ENCODE assay signal across 12 cellular contexts in genomic region chr9:88998911-88999310, GRCh38. TPM values are rescaled to one million over a fixed set of nuclear protein-coding genes. Genes with fewer than 3 reads are reported as not detected.
DNase-seq lines count a peak whose midpoint lies in the region; ATAC-seq and TF ChIP-seq lines count a peak whose summit lies in the region.
"Had no signal": no experiment of that assay in that cellular context is flagged by ENCODE, and none has a peak within 500 bp of the region (broad histone marks: within the 10 kb centered on the region; RNA-seq: fewer than 3 reads in every experiment).

No MANE protein-coding gene starts in this region.

- peaks cover 11% of the 10 kb centered on the region for H3K79me2 ChIP-seq in fibroblast of lung (ENCODE audit: control insufficient read depth, insufficient read depth, low read length)
- H3K79me2 ChIP-seq in neural progenitor cell (ENCODE audit: low read depth), result peaks cover 47% of the 10 kb centered on the region

- H4K20me1 ChIP-seq in fibroblast of lung (ENCODE audit: control insufficient read depth, extremely low read depth, insufficient read depth, low read length), result no peaks in the 10 kb centered on the region
- H4K20me1 ChIP-seq in neural progenitor cell (ENCODE audit: low read depth), result peaks cover 66% of the 10 kb centered on the region

- H3K9ac ChIP-seq in fibroblast of lung (ENCODE audit: insufficient read depth, low read length), result no peak overlapping the region
- no peak overlapping the region for H3K9ac ChIP-seq in neural progenitor cell

- ATAC-seq in activated CD8-positive, alpha-beta memory T cell treated with anti-CD3 and anti-CD28 coated beads, Interleukin-2, amount 10 ng/mL, durations not matched to agents 7 days and 5 days, result no peak
- ATAC-seq in aorta (ENCODE audit: low FRiP score), result peak; percentile 83
- no peak for ATAC-seq in GM21360 (IDR thresholded peaks at IDR 0.05; ENCODE audit: unreplicated experiment)
- ATAC-seq in GM18909 (IDR thresholded peaks at IDR 0.05; ENCODE audit: poor library complexity, unreplicated experiment), result no peak
- no peak for ATAC-seq in HG02870 (IDR thresholded peaks at IDR 0.05; ENCODE audit: unreplicated experiment)

- CTCF ChIA-PET in activated CD8-positive, alpha-beta memory T cell treated with anti-CD3 and anti-CD28 coated beads, Interleukin-2, amount 10 ng/mL, durations not matched to agents 7 days and 5 days (lab: Charles Lee), result interaction anchor here (0.6 kb wide), 1 partner anchor 420 kb away, joined by 3 read pairs; no protein-coding TSS in a partner anchor

- H3K27me3 ChIP-seq in fibroblast of lung (ENCODE audit: control insufficient read depth, insufficient read depth, low read length) (no peaks in the 10 kb centered on the region), neural progenitor cell (no peaks in the 10 kb centered on the region), aorta (ENCODE audit: control insufficient read depth in 1 of 2, insufficient read depth in 2 of 2, low read length in 1 of 2) (no peaks in the 10 kb centered on the region)

- H3K4me2 ChIP-seq in fibroblast of lung (ENCODE audit: extremely low read depth, insufficient read depth, low read length) (no peak overlapping the region), neural progenitor cell (no peak overlapping the region)

- no peaks in the 10 kb centered on the region for H3F3A ChIP-seq in neural progenitor cell (ENCODE audit: low read depth)

- intact Hi-C loops in aorta (cut with DNase I), result loop anchor here (2.0 to 10.0 kb wide), 3 partner anchors 264 to 394 kb away; no protein-coding TSS in a partner anchor

- no peak overlapping the region for H2AFZ ChIP-seq in fibroblast of lung (ENCODE audit: low read length)
- H2AFZ ChIP-seq in neural progenitor cell (replicated peaks), result no peak overlapping the region

- H3K27ac ChIP-seq in fibroblast of lung (ENCODE audit: insufficient read depth, low read length) (peak overlapping the region; percentile 17), neural progenitor cell (no peak overlapping the region), aorta (ENCODE audit: low read depth in 1 of 2, low read length in 2 of 2) (peak overlapping the region in 1 of 2 donors; percentile 60)

- WGBS in aorta, 2 donors, result 5 to 7% methylated on average over 9 of the region's 9 CpGs

- H3K9me3 ChIP-seq in fibroblast of lung (ENCODE audit: control insufficient read depth, insufficient read depth, low read depth, low read length) (no peaks in the 10 kb centered on the region), neural progenitor cell (ENCODE audit: low read depth) (no peaks in the 10 kb centered on the region), aorta (ENCODE audit: control insufficient read depth, low read length) (no peaks in the 10 kb centered on the region)

- peaks cover 2% of the 10 kb centered on the region for H3K4me1 Mint-ChIP-seq in activated CD8-positive, alpha-beta memory T cell treated with anti-CD3 and anti-CD28 coated beads, Interleukin-2, amount 10 ng/mL, durations not matched to agents 7 days and 5 days
- peaks cover 78% of the 10 kb centered on the region for H3K4me1 Mint-ChIP-seq in neural progenitor cell

- no peak overlapping the region for H3K27ac Mint-ChIP-seq in activated CD8-positive, alpha-beta memory T cell treated with anti-CD3 and anti-CD28 coated beads, Interleukin-2, amount 10 ng/mL, durations not matched to agents 7 days and 5 days
- H3K27ac Mint-ChIP-seq in neural progenitor cell, result peak overlapping the region; percentile 34

- peak; percentile 46 for DNase-seq in activated CD8-positive, alpha-beta memory T cell treated with anti-CD3 and anti-CD28 coated beads, Interleukin-2, amount 50 U/mL, for 48 hours
- DNase-seq in activated CD8-positive, alpha-beta memory T cell treated with anti-CD3 and anti-CD28 coated beads, Interleukin-2, amount 10 ng/mL, durations not matched to agents 7 days and 5 days, result no peak
- DNase-seq in fibroblast of lung (ENCODE audit: low read depth in 2 of 2) (peak; percentile 66 to 95), neural progenitor cell (ENCODE audit: low spot score) (no peak), aorta (peak; percentile 87 to 92)
- DNase-seq: activated T-cell treated with anti-CD3 and anti-CD28 coated beads, Interleukin-2, amount 50 U/mL, for 48 hours; cortex of kidney; NCI-H1436 treated with DMSO at 0.1 percent for 48 hours; occipital lobe had no signal

- H3K27me3 Mint-ChIP-seq in activated CD8-positive, alpha-beta memory T cell treated with anti-CD3 and anti-CD28 coated beads, Interleukin-2, amount 10 ng/mL, durations not matched to agents 7 days and 5 days, result peaks cover 20% of the 10 kb centered on the region
- peaks cover 4% of the 10 kb centered on the region for H3K27me3 Mint-ChIP-seq in neural progenitor cell (ENCODE audit: insufficient read depth, low read depth)

- no peaks in the 10 kb centered on the region for H3K9me3 Mint-ChIP-seq in activated CD8-positive, alpha-beta memory T cell treated with anti-CD3 and anti-CD28 coated beads, Interleukin-2, amount 10 ng/mL, durations not matched to agents 7 days and 5 days (ENCODE audit: low read depth)
- no peaks in the 10 kb centered on the region for H3K9me3 Mint-ChIP-seq in neural progenitor cell

- peaks cover 10% of the 10 kb centered on the region for H3K36me3 ChIP-seq in fibroblast of lung (ENCODE audit: control insufficient read depth, insufficient read depth, low read length)
- H3K36me3 ChIP-seq in neural progenitor cell, result no peaks in the 10 kb centered on the region
- peaks cover 0 to 14% of the 10 kb centered on the region in 2 donors for H3K36me3 ChIP-seq in aorta (ENCODE audit: control insufficient read depth in 1 of 2, insufficient read depth in 2 of 2, low read length in 1 of 2)

- H3K36me3 Mint-ChIP-seq in activated CD8-positive, alpha-beta memory T cell treated with anti-CD3 and anti-CD28 coated beads, Interleukin-2, amount 10 ng/mL, durations not matched to agents 7 days and 5 days, result no peaks in the 10 kb centered on the region
- H3K36me3 Mint-ChIP-seq in neural progenitor cell, result peaks cover 43% of the 10 kb centered on the region

- peaks cover 19% of the 10 kb centered on the region for H3K4me1 ChIP-seq in fibroblast of lung (ENCODE audit: control insufficient read depth, extremely low read depth, insufficient read depth, low read length)
- peaks cover 8% of the 10 kb centered on the region for H3K4me1 ChIP-seq in neural progenitor cell
- peaks cover 0 to 7% of the 10 kb centered on the region in 2 donors for H3K4me1 ChIP-seq in aorta (ENCODE audit: control insufficient read depth in 1 of 2, insufficient read depth in 2 of 2, low read length in 2 of 2)

- no peak for TF ChIP-seq CTCF in fibroblast of lung (conservative IDR thresholded peaks at IDR 0.05 in 1 of 2, IDR thresholded peaks at IDR 0.05 in 1 of 2; ENCODE audit: low read depth in 1 of 2, low read length in 2 of 2)
- no peak for TF ChIP-seq CTCF in neural progenitor cell (IDR thresholded peaks at IDR 0.05)

- no peak overlapping the region for H3K4me3 Mint-ChIP-seq in activated CD8-positive, alpha-beta memory T cell treated with anti-CD3 and anti-CD28 coated beads, Interleukin-2, amount 10 ng/mL, durations not matched to agents 7 days and 5 days
- peak overlapping the region; percentile 7 for H3K4me3 Mint-ChIP-seq in neural progenitor cell

- no peak overlapping the region for H3K4me3 ChIP-seq in fibroblast of lung (replicated peaks in 1 of 4; ENCODE audit: control extremely low read depth in 1 of 4, insufficient read depth in 1 of 4, low read depth in 3 of 4, low read length in 4 of 4)
- no peak overlapping the region for H3K4me3 ChIP-seq in neural progenitor cell
- H3K4me3 ChIP-seq in aorta (ENCODE audit: low read length in 2 of 2), result no peak overlapping the region

RNA-seq across cellular contexts. Expression of gene S1PR3, which starts 7.6 kb away (rescaled TPM):
- total RNA-seq in activated CD8-positive, alpha-beta memory T cell treated with anti-CD3 and anti-CD28 coated beads, Interleukin-2, amount 10 ng/mL, durations not matched to agents 7 days and 5 days, result under 1 TPM; 0.05 to 0.06 TPM
- total RNA-seq in fibroblast of lung, result 20.5 and 23.1 TPM in 2 replicates
- polyA plus RNA-seq in fibroblast of lung, result 23.8 and 29.9 TPM in 2 replicates
- polyA plus RNA-seq in fibroblast of lung (2012), result 23.6 and 28.4 TPM in 2 replicates
- polyA minus RNA-seq in fibroblast of lung (ENCODE audit: low replicate concordance), result 52.9 and 75.1 TPM in 2 replicates
- 21.6 and 29.4 TPM in 2 replicates for total RNA-seq in neural progenitor cell (ENCODE audit: low replicate concordance)
- 100 to 1,000 TPM in 1 of 2 donors, 10 to 100 TPM in 1; 42.4 to 139 TPM for total RNA-seq in aorta
- polyA plus RNA-seq in aorta, result 10 to 100 TPM; 31.1 to 50.6 TPM

Comparison
In these comparisons a context has a peak if more than half of its experiments do, and no peak if none do; other contexts are left out.
1. DNase-seq: peak in activated CD8-positive, alpha-beta memory T cell treated with anti-CD3 and anti-CD28 coated beads, Interleukin-2, amount 50 U/mL, for 48 hours (single experiment), fibroblast of lung (2 of 2) and aorta (2 of 2); none in activated CD8-positive, alpha-beta memory T cell treated with anti-CD3 and anti-CD28 coated beads, Interleukin-2, amount 10 ng/mL, durations not matched to agents 7 days and 5 days (single experiment) and neural progenitor cell (single experiment).
2. RNA of gene S1PR3, which starts 7.6 kb away (total RNA-seq): 42.4 to 139 TPM in aorta, 21.6 to 29.4 TPM in neural progenitor cell and 20.5 to 23.1 TPM in fibroblast of lung; 0.05 to 0.06 TPM in activated CD8-positive, alpha-beta memory T cell treated with anti-CD3 and anti-CD28 coated beads, Interleukin-2, amount 10 ng/mL, durations not matched to agents 7 days and 5 days; every median in the first group is over 10 times any median in the second.